ENCODE assay signal across 1 cellular context in the genomic region with DNA sequence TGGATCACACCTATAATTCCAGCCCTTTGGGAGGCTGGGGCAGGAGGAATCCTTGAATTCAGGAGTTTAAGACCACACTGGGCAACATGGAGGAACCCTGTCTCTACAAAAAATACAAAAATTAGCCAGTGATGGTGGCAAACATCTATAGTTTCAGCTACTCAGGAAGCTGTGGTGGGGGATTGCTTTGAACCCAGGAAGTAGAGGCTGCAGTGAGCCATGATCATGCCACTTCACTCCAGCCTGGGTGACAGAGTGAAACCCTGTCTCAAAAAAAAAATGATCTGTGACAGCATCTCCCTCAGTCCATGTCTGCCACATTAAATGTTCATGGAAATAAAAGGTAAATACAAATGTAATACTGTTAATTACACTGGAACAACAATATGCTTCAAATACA.
TF ChIP-seq lines count a peak whose summit lies in the region.

No MANE protein-coding gene starts in this region.

TF ChIP-seq in WTC11, 78 proteins besides CTCF, POLR2A, EP300 and RAD21 (continued from another document):
- TF ChIP-seq, protein P1, sequence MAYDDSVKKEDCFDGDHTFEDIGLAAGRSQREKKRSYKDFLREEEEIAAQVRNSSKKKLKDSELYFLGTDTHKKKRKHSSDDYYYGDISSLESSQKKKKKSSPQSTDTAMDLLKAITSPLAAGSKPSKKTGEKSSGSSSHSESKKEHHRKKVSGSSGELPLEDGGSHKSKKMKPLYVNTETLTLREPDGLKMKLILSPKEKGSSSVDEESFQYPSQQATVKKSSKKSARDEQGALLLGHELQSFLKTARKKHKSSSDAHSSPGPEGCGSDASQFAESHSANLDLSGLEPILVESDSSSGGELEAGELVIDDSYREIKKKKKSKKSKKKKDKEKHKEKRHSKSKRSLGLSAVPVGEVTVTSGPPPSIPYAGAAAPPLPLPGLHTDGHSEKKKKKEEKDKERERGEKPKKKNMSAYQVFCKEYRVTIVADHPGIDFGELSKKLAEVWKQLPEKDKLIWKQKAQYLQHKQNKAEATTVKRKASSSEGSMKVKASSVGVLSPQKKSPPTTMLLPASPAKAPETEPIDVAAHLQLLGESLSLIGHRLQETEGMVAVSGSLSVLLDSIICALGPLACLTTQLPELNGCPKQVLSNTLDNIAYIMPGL (CRISPR knock-in tag; IDR thresholded peaks at IDR 0.05), result no peak
- TF ChIP-seq, protein P2, sequence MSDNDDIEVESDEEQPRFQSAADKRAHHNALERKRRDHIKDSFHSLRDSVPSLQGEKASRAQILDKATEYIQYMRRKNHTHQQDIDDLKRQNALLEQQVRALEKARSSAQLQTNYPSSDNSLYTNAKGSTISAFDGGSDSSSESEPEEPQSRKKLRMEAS (CRISPR knock-in tag; IDR thresholded peaks at IDR 0.05), result no peak
- TF ChIP-seq NFE2L1 (CRISPR knock-in tag; IDR thresholded peaks at IDR 0.05), result no peak
- TF ChIP-seq, protein P3, sequence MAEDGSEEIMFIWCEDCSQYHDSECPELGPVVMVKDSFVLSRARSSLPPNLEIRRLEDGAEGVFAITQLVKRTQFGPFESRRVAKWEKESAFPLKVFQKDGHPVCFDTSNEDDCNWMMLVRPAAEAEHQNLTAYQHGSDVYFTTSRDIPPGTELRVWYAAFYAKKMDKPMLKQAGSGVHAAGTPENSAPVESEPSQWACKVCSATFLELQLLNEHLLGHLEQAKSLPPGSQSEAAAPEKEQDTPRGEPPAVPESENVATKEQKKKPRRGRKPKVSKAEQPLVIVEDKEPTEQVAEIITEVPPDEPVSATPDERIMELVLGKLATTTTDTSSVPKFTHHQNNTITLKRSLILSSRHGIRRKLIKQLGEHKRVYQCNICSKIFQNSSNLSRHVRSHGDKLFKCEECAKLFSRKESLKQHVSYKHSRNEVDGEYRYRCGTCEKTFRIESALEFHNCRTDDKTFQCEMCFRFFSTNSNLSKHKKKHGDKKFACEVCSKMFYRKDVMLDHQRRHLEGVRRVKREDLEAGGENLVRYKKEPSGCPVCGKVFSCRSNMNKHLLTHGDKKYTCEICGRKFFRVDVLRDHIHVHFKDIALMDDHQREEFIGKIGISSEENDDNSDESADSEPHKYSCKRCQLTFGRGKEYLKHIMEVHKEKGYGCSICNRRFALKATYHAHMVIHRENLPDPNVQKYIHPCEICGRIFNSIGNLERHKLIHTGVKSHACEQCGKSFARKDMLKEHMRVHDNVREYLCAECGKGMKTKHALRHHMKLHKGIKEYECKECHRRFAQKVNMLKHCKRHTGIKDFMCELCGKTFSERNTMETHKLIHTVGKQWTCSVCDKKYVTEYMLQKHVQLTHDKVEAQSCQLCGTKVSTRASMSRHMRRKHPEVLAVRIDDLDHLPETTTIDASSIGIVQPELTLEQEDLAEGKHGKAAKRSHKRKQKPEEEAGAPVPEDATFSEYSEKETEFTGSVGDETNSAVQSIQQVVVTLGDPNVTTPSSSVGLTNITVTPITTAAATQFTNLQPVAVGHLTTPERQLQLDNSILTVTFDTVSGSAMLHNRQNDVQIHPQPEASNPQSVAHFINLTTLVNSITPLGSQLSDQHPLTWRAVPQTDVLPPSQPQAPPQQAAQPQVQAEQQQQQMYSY (CRISPR knock-in tag; IDR thresholded peaks at IDR 0.05), result no peak
- no peak for TF ChIP-seq ZNF416 (CRISPR knock-in tag; IDR thresholded peaks at IDR 0.05)
- TF ChIP-seq RELA (CRISPR knock-in tag; IDR thresholded peaks at IDR 0.05; ENCODE audit: borderline replicate concordance), result no peak
